In the genomic region with DNA sequence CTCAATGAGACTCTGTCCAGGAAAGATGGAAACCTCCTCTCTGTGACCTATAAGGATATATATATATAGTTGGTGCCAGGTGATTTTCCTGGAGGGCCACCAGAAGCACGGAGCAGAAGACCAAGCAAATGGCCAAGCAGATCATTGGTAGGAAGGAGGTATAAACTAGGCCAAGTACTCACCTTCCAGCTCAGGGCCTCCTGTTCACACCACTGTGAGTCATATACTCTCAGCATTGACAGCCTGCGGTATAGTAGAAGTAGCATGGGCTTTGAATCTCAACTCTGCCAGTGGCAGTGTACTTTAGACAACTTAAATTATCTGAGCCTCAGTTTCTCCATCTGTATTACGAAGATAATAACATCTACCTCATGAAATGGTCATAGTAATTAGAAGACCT, we compare ENCODE assay signal across 23 cellular contexts. TPM values are rescaled to one million over a fixed set of nuclear protein-coding genes. Genes with fewer than 3 reads are reported as not detected.
"Had no signal": no experiment of that assay in that cellular context is flagged by ENCODE, and none has a peak within 500 bp of the region (broad histone marks: within the 10 kb centered on the region; RNA-seq: fewer than 3 reads in every experiment).

No MANE protein-coding gene starts in this region.

- H3K27ac ChIP-seq: brain microvascular endothelial cell, esophagus squamous epithelium, left lung, neutrophil, parathyroid adenoma, sigmoid colon, SJSA1, suprapubic skin had no signal

- H3K27me3 ChIP-seq: brain microvascular endothelial cell, esophagus squamous epithelium, left lung, neutrophil, sigmoid colon, SJSA1, suprapubic skin had no signal

- H3K9me3 Mint-ChIP-seq: activated naive CD8-positive, alpha-beta T cell treated with anti-CD3 and anti-CD28 coated beads, Interleukin-2, amount 10 ng/mL, durations not matched to agents 7 days and 5 days; activated T-helper 2 cell treated with anti-CD3 and anti-CD28 coated beads, Interferon-gamma antibody, Interleukin-2, Interleukin-4, amounts not matched to agents 10 μg/mL and 5 μg/mL and 100 μg/mL, durations not matched to agents 14 hours and 24 hours and 36 hours; stimulated activated naive B cell treated with anti-CD40 and anti-IgM and Interleukin-4, amounts not matched to agents 10 μg/mL and 1 μg/mL and 100 μg/mL, for 72 hours had no signal

- H3K4me3 Mint-ChIP-seq: activated naive CD8-positive, alpha-beta T cell treated with anti-CD3 and anti-CD28 coated beads, Interleukin-2, amount 10 ng/mL, durations not matched to agents 7 days and 5 days; stimulated activated naive B cell treated with anti-CD40 and anti-IgM and Interleukin-4, amounts not matched to agents 10 μg/mL and 1 μg/mL and 100 μg/mL, for 72 hours had no signal

- ATAC-seq: left lung; stimulated activated naive B cell treated with anti-CD40 and anti-IgM and Interleukin-4, amounts not matched to agents 10 μg/mL and 1 μg/mL and 100 μg/mL, for 72 hours had no signal

- H3K4me1 ChIP-seq: esophagus squamous epithelium, left lung, parathyroid adenoma, SJSA1, suprapubic skin had no signal

- H3K27ac Mint-ChIP-seq: activated naive CD8-positive, alpha-beta T cell treated with anti-CD3 and anti-CD28 coated beads, Interleukin-2, amount 10 ng/mL, durations not matched to agents 7 days and 5 days; stimulated activated naive B cell treated with anti-CD40 and anti-IgM and Interleukin-4, amounts not matched to agents 10 μg/mL and 1 μg/mL and 100 μg/mL, for 72 hours had no signal

- DNase-seq: activated CD4-positive, alpha-beta T cell treated with anti-CD3 and anti-CD28 coated beads for 1 hour; activated naive CD8-positive, alpha-beta T cell treated with anti-CD3 and anti-CD28 coated beads, Interleukin-2, amount 10 ng/mL, durations not matched to agents 7 days and 5 days; anterior cingulate cortex; brain microvascular endothelial cell; cortex of kidney; effector CD4-positive, alpha-beta T cell; esophagus squamous epithelium; hippocampal formation; kidney; left lung; mammary epithelial cell; sigmoid colon; stimulated activated CD4-positive, alpha-beta T cell treated with anti-CD3 and anti-CD28 coated beads, Interleukin-2, amount 100 ng/mL, for 24 hours; stimulated activated naive B cell treated with anti-CD40 and anti-IgM and Interleukin-4, amounts not matched to agents 10 μg/mL and 1 μg/mL and 100 μg/mL, for 72 hours; SW 1271; trophoblast cell had no signal

- H3K27me3 Mint-ChIP-seq: activated naive CD8-positive, alpha-beta T cell treated with anti-CD3 and anti-CD28 coated beads, Interleukin-2, amount 10 ng/mL, durations not matched to agents 7 days and 5 days; stimulated activated naive B cell treated with anti-CD40 and anti-IgM and Interleukin-4, amounts not matched to agents 10 μg/mL and 1 μg/mL and 100 μg/mL, for 72 hours had no signal

- H3K9me3 ChIP-seq: esophagus squamous epithelium, left lung, neutrophil, sigmoid colon, SJSA1, suprapubic skin had no signal

- H3K36me3 ChIP-seq: brain microvascular endothelial cell, esophagus squamous epithelium, left lung, neutrophil, sigmoid colon, SJSA1, suprapubic skin had no signal

- H3K4me3 ChIP-seq: esophagus squamous epithelium, left lung, sigmoid colon, SJSA1, suprapubic skin had no signal

RNA-seq across cellular contexts. Expression of gene IL12RB2, which starts 15.4 kb away (rescaled TPM):
- total RNA-seq: fibroblast of villous mesenchyme, SJSA1 had no signal
- polyA plus RNA-seq: endothelial cell of umbilical vein had no signal
